15 cellular contexts compared by ENCODE assay signal in genomic region chr6:134669531-134669930, GRCh38.
"Had no signal": no experiment of that assay in that cellular context is flagged by ENCODE, and none has a peak within 500 bp of the region (broad histone marks: within the 10 kb centered on the region; RNA-seq: fewer than 3 reads in every experiment).

No MANE protein-coding gene starts in this region.

- H3K27me3 Mint-ChIP-seq: activated CD4-positive, alpha-beta memory T cell treated with anti-CD3 and anti-CD28 coated beads for 36 hours; activated CD4-positive, alpha-beta T cell treated with anti-CD3 and anti-CD28 coated beads for 36 hours; activated naive CD8-positive, alpha-beta T cell treated with anti-CD3 and anti-CD28 coated beads for 36 hours; stimulated activated naive B cell treated with anti-CD40 and anti-IgM and Interleukin-4, amounts not matched to agents 10 μg/mL and 1 μg/mL and 100 μg/mL, for 72 hours had no signal

- H3K36me3 Mint-ChIP-seq: activated CD4-positive, alpha-beta memory T cell treated with anti-CD3 and anti-CD28 coated beads for 36 hours; activated naive CD8-positive, alpha-beta T cell treated with anti-CD3 and anti-CD28 coated beads for 36 hours; naive thymus-derived CD8-positive, alpha-beta T cell; stimulated activated naive B cell treated with anti-CD40 and anti-IgM and Interleukin-4, amounts not matched to agents 10 μg/mL and 1 μg/mL and 100 μg/mL, for 72 hours had no signal

- H3K9me3 ChIP-seq: sigmoid colon, spleen, thoracic aorta, upper lobe of left lung had no signal

- H3K27ac ChIP-seq: dorsolateral prefrontal cortex, epithelial cell of prostate, sigmoid colon, spleen, thoracic aorta, upper lobe of left lung had no signal

- H3K36me3 ChIP-seq: sigmoid colon, spleen, thoracic aorta, upper lobe of left lung had no signal

- H3K27ac Mint-ChIP-seq: activated CD4-positive, alpha-beta memory T cell treated with anti-CD3 and anti-CD28 coated beads for 36 hours; activated CD4-positive, alpha-beta T cell treated with anti-CD3 and anti-CD28 coated beads for 36 hours; activated naive CD8-positive, alpha-beta T cell treated with anti-CD3 and anti-CD28 coated beads for 36 hours; naive thymus-derived CD8-positive, alpha-beta T cell; stimulated activated naive B cell treated with anti-CD40 and anti-IgM and Interleukin-4, amounts not matched to agents 10 μg/mL and 1 μg/mL and 100 μg/mL, for 72 hours had no signal

- ATAC-seq: activated CD4-positive, alpha-beta T cell treated with anti-CD3 and anti-CD28 coated beads for 36 hours; naive thymus-derived CD8-positive, alpha-beta T cell; stimulated activated naive B cell treated with anti-CD40 and anti-IgM and Interleukin-4, amounts not matched to agents 10 μg/mL and 1 μg/mL and 100 μg/mL, for 72 hours had no signal

- H3K4me3 Mint-ChIP-seq: activated CD4-positive, alpha-beta memory T cell treated with anti-CD3 and anti-CD28 coated beads for 36 hours; activated CD4-positive, alpha-beta T cell treated with anti-CD3 and anti-CD28 coated beads for 36 hours; activated naive CD8-positive, alpha-beta T cell treated with anti-CD3 and anti-CD28 coated beads for 36 hours; naive thymus-derived CD8-positive, alpha-beta T cell; stimulated activated naive B cell treated with anti-CD40 and anti-IgM and Interleukin-4, amounts not matched to agents 10 μg/mL and 1 μg/mL and 100 μg/mL, for 72 hours had no signal

- H3K4me3 ChIP-seq: dorsolateral prefrontal cortex, sigmoid colon, spleen, thoracic aorta, upper lobe of left lung had no signal

- H3K4me1 Mint-ChIP-seq: activated naive CD8-positive, alpha-beta T cell treated with anti-CD3 and anti-CD28 coated beads for 36 hours; naive thymus-derived CD8-positive, alpha-beta T cell; stimulated activated naive B cell treated with anti-CD40 and anti-IgM and Interleukin-4, amounts not matched to agents 10 μg/mL and 1 μg/mL and 100 μg/mL, for 72 hours had no signal

- H3K9me3 Mint-ChIP-seq: activated CD4-positive, alpha-beta memory T cell treated with anti-CD3 and anti-CD28 coated beads for 36 hours; activated naive CD8-positive, alpha-beta T cell treated with anti-CD3 and anti-CD28 coated beads for 36 hours; naive thymus-derived CD8-positive, alpha-beta T cell; stimulated activated naive B cell treated with anti-CD40 and anti-IgM and Interleukin-4, amounts not matched to agents 10 μg/mL and 1 μg/mL and 100 μg/mL, for 72 hours had no signal

- H3K27me3 ChIP-seq: dorsolateral prefrontal cortex, sigmoid colon, spleen, upper lobe of left lung had no signal

- DNase-seq: activated CD4-positive, alpha-beta memory T cell treated with anti-CD3 and anti-CD28 coated beads for 36 hours; activated CD4-positive, alpha-beta T cell treated with anti-CD3 and anti-CD28 coated beads for 36 hours; activated naive CD8-positive, alpha-beta T cell treated with anti-CD3 and anti-CD28 coated beads for 36 hours; activated T-cell treated with anti-CD3 and anti-CD28 coated beads for 4 hours; amygdala; dorsolateral prefrontal cortex; foreskin fibroblast; naive thymus-derived CD8-positive, alpha-beta T cell; sigmoid colon; spleen; stimulated activated CD4-positive, alpha-beta T cell treated with anti-CD3 and anti-CD28 coated beads, Interleukin-4, amount 100 ng/mL, for 4 hours; stimulated activated naive B cell treated with anti-CD40 and anti-IgM and Interleukin-4, amounts not matched to agents 10 μg/mL and 1 μg/mL and 100 μg/mL, for 72 hours; upper lobe of left lung had no signal

- H3K4me1 ChIP-seq: sigmoid colon, spleen, upper lobe of left lung had no signal
